ENCODE assay signal across 25 cellular contexts in genomic region chr1:206477110-206477509, GRCh38. TPM values are rescaled to one million over a fixed set of nuclear protein-coding genes. Genes with fewer than 3 reads are reported as not detected.
DNase-seq lines count a peak whose midpoint lies in the region; ATAC-seq and TF ChIP-seq lines count a peak whose summit lies in the region.
"Had no signal": no experiment of that assay in that cellular context is flagged by ENCODE, and none has a peak within 500 bp of the region (broad histone marks: within the 10 kb centered on the region; RNA-seq: fewer than 3 reads in every experiment).

No MANE protein-coding gene starts in this region.

- H3K27ac ChIP-seq in neuronal stem cell (replicated peaks; ENCODE audit: low read length): no peak overlapping the region
- H3K27ac ChIP-seq: HL-60, KMS-11 had no signal

- H4K91ac ChIP-seq in neuronal stem cell (ENCODE audit: low read depth, low read length, poor library complexity): no peak overlapping the region

- peaks cover 37% of the 10 kb centered on the region for H3K4me1 Mint-ChIP-seq in activated naive CD4-positive, alpha-beta T cell treated with anti-CD3 and anti-CD28 coated beads, Interleukin-2, amount 10 ng/mL, durations not matched to agents 7 days and 5 days
- H3K4me1 Mint-ChIP-seq in activated naive CD4-positive, alpha-beta T cell treated with anti-CD3 and anti-CD28 coated beads for 36 hours (ENCODE audit: low read depth): peaks cover 54% of the 10 kb centered on the region
- H3K4me1 Mint-ChIP-seq in activated CD8-positive, alpha-beta T cell treated with anti-CD3 and anti-CD28 coated beads for 36 hours (ENCODE audit: low read depth): peaks cover 54% of the 10 kb centered on the region
- H3K4me1 Mint-ChIP-seq in activated naive CD8-positive, alpha-beta T cell treated with anti-CD3 and anti-CD28 coated beads, Interleukin-2, amount 50 U/mL, for 24 hours: peaks cover 54% of the 10 kb centered on the region
- H3K4me1 Mint-ChIP-seq in Calu3 (ENCODE audit: low read depth, unreplicated experiment): peaks cover 33% of the 10 kb centered on the region

- H2AK5ac ChIP-seq in neuronal stem cell (ENCODE audit: low read depth, low read length): no peak overlapping the region

- no peak overlapping the region for H3K14ac ChIP-seq in neuronal stem cell (ENCODE audit: low read length)

- no peak overlapping the region for H2BK5ac ChIP-seq in neuronal stem cell (ENCODE audit: low read length)

- H3K4ac ChIP-seq in neuronal stem cell (ENCODE audit: low read length): no peak overlapping the region

- no peak for ATAC-seq in activated CD8-positive, alpha-beta T cell treated with anti-CD3 and anti-CD28 coated beads for 36 hours
- ATAC-seq in activated naive CD8-positive, alpha-beta T cell treated with anti-CD3 and anti-CD28 coated beads, Interleukin-2, amount 50 U/mL, for 24 hours: no peak
- no peak for ATAC-seq in HG03571 (IDR thresholded peaks at IDR 0.05; ENCODE audit: unreplicated experiment)
- ATAC-seq: CD8-positive, alpha-beta T cell; HCT116 had no signal

- no peaks in the 10 kb centered on the region for H3K9me3 Mint-ChIP-seq in activated naive CD4-positive, alpha-beta T cell treated with anti-CD3 and anti-CD28 coated beads, Interleukin-2, amount 10 ng/mL, durations not matched to agents 7 days and 5 days
- no peaks in the 10 kb centered on the region for H3K9me3 Mint-ChIP-seq in activated naive CD4-positive, alpha-beta T cell treated with anti-CD3 and anti-CD28 coated beads for 36 hours
- H3K9me3 Mint-ChIP-seq in activated CD8-positive, alpha-beta T cell treated with anti-CD3 and anti-CD28 coated beads for 36 hours: no peaks in the 10 kb centered on the region
- H3K9me3 Mint-ChIP-seq in activated naive CD8-positive, alpha-beta T cell treated with anti-CD3 and anti-CD28 coated beads, Interleukin-2, amount 50 U/mL, for 24 hours: no peaks in the 10 kb centered on the region
- H3K9me3 Mint-ChIP-seq in Calu3 (ENCODE audit: low read depth, unreplicated experiment): no peaks in the 10 kb centered on the region
- H3K9me3 Mint-ChIP-seq: CD8-positive, alpha-beta T cell; IgD-negative memory B cell had no signal

- no peak overlapping the region for H3K4me3 ChIP-seq in neuronal stem cell (ENCODE audit: low read length in 2 of 2)
- H3K4me3 ChIP-seq: BLaER1 treated with 17β-estradiol and CSF1 and Interleukin-3, amounts not matched to agents 10 nM and 100 nM had no signal

- no CpG with 5 or more reads among the region's 5 CpGs for WGBS in neuronal stem cell (ENCODE audit: extremely low coverage in 2 of 2, insufficient read length in 2 of 2, insufficient replicate concordance in 1 of 2), 2 donors

- no peaks in the 10 kb centered on the region for H3K9me3 ChIP-seq in neuronal stem cell (replicated peaks in 1 of 2; ENCODE audit: control insufficient read depth in 2 of 2, insufficient read depth in 1 of 2, low read depth in 1 of 2, low read length in 2 of 2)
- H3K9me3 ChIP-seq: BLaER1 treated with 17β-estradiol and CSF1 and Interleukin-3, amounts not matched to agents 10 nM and 100 nM; Caco-2 had no signal

- H4K8ac ChIP-seq in neuronal stem cell (ENCODE audit: low read depth, low read length): no peak overlapping the region

- no peak overlapping the region for H3K4me3 Mint-ChIP-seq in activated naive CD4-positive, alpha-beta T cell treated with anti-CD3 and anti-CD28 coated beads, Interleukin-2, amount 10 ng/mL, durations not matched to agents 7 days and 5 days
- no peak overlapping the region for H3K4me3 Mint-ChIP-seq in activated naive CD4-positive, alpha-beta T cell treated with anti-CD3 and anti-CD28 coated beads for 36 hours
- no peak overlapping the region for H3K4me3 Mint-ChIP-seq in activated CD8-positive, alpha-beta T cell treated with anti-CD3 and anti-CD28 coated beads for 36 hours
- H3K4me3 Mint-ChIP-seq in activated naive CD8-positive, alpha-beta T cell treated with anti-CD3 and anti-CD28 coated beads, Interleukin-2, amount 50 U/mL, for 24 hours: no peak overlapping the region
- no peak overlapping the region for H3K4me3 Mint-ChIP-seq in Calu3 (ENCODE audit: low read depth, unreplicated experiment)
- H3K4me3 Mint-ChIP-seq: CD8-positive, alpha-beta T cell had no signal

- peak overlapping the region; percentile 12 for H3K27ac Mint-ChIP-seq in activated naive CD4-positive, alpha-beta T cell treated with anti-CD3 and anti-CD28 coated beads, Interleukin-2, amount 10 ng/mL, durations not matched to agents 7 days and 5 days
- H3K27ac Mint-ChIP-seq in activated naive CD4-positive, alpha-beta T cell treated with anti-CD3 and anti-CD28 coated beads for 36 hours: no peak overlapping the region
- peak overlapping the region; percentile 34 for H3K27ac Mint-ChIP-seq in activated CD8-positive, alpha-beta T cell treated with anti-CD3 and anti-CD28 coated beads for 36 hours
- peak overlapping the region; percentile 68 for H3K27ac Mint-ChIP-seq in activated naive CD8-positive, alpha-beta T cell treated with anti-CD3 and anti-CD28 coated beads, Interleukin-2, amount 50 U/mL, for 24 hours
- no peak overlapping the region for H3K27ac Mint-ChIP-seq in Calu3 (ENCODE audit: unreplicated experiment)
- H3K27ac Mint-ChIP-seq: CD8-positive, alpha-beta T cell had no signal

- no peaks in the 10 kb centered on the region for H3K79me1 ChIP-seq in neuronal stem cell (ENCODE audit: low read depth, low read length)

- no peak overlapping the region for H3K4me2 ChIP-seq in neuronal stem cell (ENCODE audit: insufficient read depth, low read length, poor library complexity, severe bottlenecking)
- H3K4me2 ChIP-seq: BLaER1 treated with 17β-estradiol and CSF1 and Interleukin-3, amounts not matched to agents 10 nM and 100 nM; KMS-11 had no signal

- DNase-seq in activated naive CD4-positive, alpha-beta T cell treated with anti-CD3 and anti-CD28 coated beads, Interleukin-2, amount 10 ng/mL, durations not matched to agents 7 days and 5 days: no peak
- DNase-seq in activated naive CD4-positive, alpha-beta T cell treated with anti-CD3 and anti-CD28 coated beads for 36 hours: no peak
- no peak for DNase-seq in activated CD8-positive, alpha-beta T cell treated with anti-CD3 and anti-CD28 coated beads for 36 hours
- no peak for DNase-seq in activated naive CD8-positive, alpha-beta T cell treated with anti-CD3 and anti-CD28 coated beads, Interleukin-2, amount 50 U/mL, for 24 hours
- DNase-seq in neuronal stem cell (ENCODE audit: low spot score) (no peak), Calu3 (no peak), GDM1 (lab: John Stamatoyannopoulos, UW) (no peak)
- DNase-seq: Caco-2; CD8-positive, alpha-beta T cell; DMS 273 treated with DMSO at 0.1 percent for 48 hours; DMS79; EL; GF-D8; NCI-H1048; NCI-H1694; NCI-H2029 treated with DMSO at 0.1 percent for 48 hours; NCI-H526 treated with DMSO at 0.1 percent for 48 hours; RPMI8226; SHP77 treated with DMSO at 0.1 percent for 48 hours had no signal

- no peak overlapping the region for H2BK15ac ChIP-seq in neuronal stem cell (ENCODE audit: low read length)

- H2BK12ac ChIP-seq in neuronal stem cell (ENCODE audit: low read length): no peak overlapping the region

- peaks cover 75% of the 10 kb centered on the region for H3K36me3 Mint-ChIP-seq in activated naive CD4-positive, alpha-beta T cell treated with anti-CD3 and anti-CD28 coated beads, Interleukin-2, amount 10 ng/mL, durations not matched to agents 7 days and 5 days
- H3K36me3 Mint-ChIP-seq in activated naive CD4-positive, alpha-beta T cell treated with anti-CD3 and anti-CD28 coated beads for 36 hours (ENCODE audit: low read depth): peaks cover 33% of the 10 kb centered on the region
- H3K36me3 Mint-ChIP-seq in activated CD8-positive, alpha-beta T cell treated with anti-CD3 and anti-CD28 coated beads for 36 hours (ENCODE audit: low read depth): peaks cover 45% of the 10 kb centered on the region
- peaks cover 36% of the 10 kb centered on the region for H3K36me3 Mint-ChIP-seq in activated naive CD8-positive, alpha-beta T cell treated with anti-CD3 and anti-CD28 coated beads, Interleukin-2, amount 50 U/mL, for 24 hours (ENCODE audit: low read depth)
- H3K36me3 Mint-ChIP-seq in Calu3 (ENCODE audit: insufficient read depth, unreplicated experiment): peaks cover 61% of the 10 kb centered on the region

- peak overlapping the region; percentile 19 for H3K18ac ChIP-seq in neuronal stem cell (ENCODE audit: low read length)

- peaks cover 8 to 10% of the 10 kb centered on the region in 2 donors for H3K4me1 ChIP-seq in neuronal stem cell (ENCODE audit: control insufficient read depth in 2 of 2, insufficient read depth in 1 of 2, low read depth in 1 of 2, low read length in 2 of 2)
- H3K4me1 ChIP-seq: Caco-2 had no signal

- no peak overlapping the region for H2AFZ ChIP-seq in neuronal stem cell (ENCODE audit: low read length)

- no peak overlapping the region for H3K23ac ChIP-seq in neuronal stem cell (ENCODE audit: low read depth, low read length, poor library complexity)

- CTCF ChIA-PET in activated naive CD4-positive, alpha-beta T cell treated with anti-CD3 and anti-CD28 coated beads, Interleukin-2, amount 10 ng/mL, durations not matched to agents 7 days and 5 days (lab: Charles Lee): interaction anchor here (0.6 to 5.1 kb wide), 6 partner anchors 11 to 187 kb away, joined by 3 to 58 read pairs (median 16); no protein-coding TSS in a partner anchor
- CTCF ChIA-PET in activated naive CD4-positive, alpha-beta T cell treated with anti-CD3 and anti-CD28 coated beads for 36 hours (lab: Charles Lee): interaction anchor here (0.6 to 5.5 kb wide), 11 partner anchors 7 to 187 kb away, joined by 3 to 57 read pairs (median 5); partner anchors contain the start of gene IKBKE
- CTCF ChIA-PET in activated CD8-positive, alpha-beta T cell treated with anti-CD3 and anti-CD28 coated beads for 36 hours (lab: Charles Lee): interaction anchor here (1.2 to 9.2 kb wide), 6 partner anchors 13 to 188 kb away, joined by 3 to 112 read pairs (median 43); no protein-coding TSS in a partner anchor
- CTCF ChIA-PET in Calu3 (lab: Charles Lee): no interaction called here

- H3K27me3 Mint-ChIP-seq in activated naive CD4-positive, alpha-beta T cell treated with anti-CD3 and anti-CD28 coated beads, Interleukin-2, amount 10 ng/mL, durations not matched to agents 7 days and 5 days: no peaks in the 10 kb centered on the region
- H3K27me3 Mint-ChIP-seq in activated naive CD4-positive, alpha-beta T cell treated with anti-CD3 and anti-CD28 coated beads for 36 hours (ENCODE audit: low read depth): no peaks in the 10 kb centered on the region
- no peaks in the 10 kb centered on the region for H3K27me3 Mint-ChIP-seq in activated CD8-positive, alpha-beta T cell treated with anti-CD3 and anti-CD28 coated beads for 36 hours
- H3K27me3 Mint-ChIP-seq in activated naive CD8-positive, alpha-beta T cell treated with anti-CD3 and anti-CD28 coated beads, Interleukin-2, amount 50 U/mL, for 24 hours: no peaks in the 10 kb centered on the region
- H3K27me3 Mint-ChIP-seq in Calu3 (ENCODE audit: unreplicated experiment): no peaks in the 10 kb centered on the region
- H3K27me3 Mint-ChIP-seq: IgD-negative memory B cell had no signal

- intact Hi-C loops in activated naive CD4-positive, alpha-beta T cell treated with anti-CD3 and anti-CD28 coated beads for 36 hours (cut with micrococcal nuclease): no loop called here
- intact Hi-C loops in activated CD8-positive, alpha-beta T cell treated with anti-CD3 and anti-CD28 coated beads for 36 hours (cut with micrococcal nuclease): no loop called here
- intact Hi-C loops in Calu3 (cut with micrococcal nuclease; ENCODE audit: unreplicated experiment): loop anchor here (5.0 kb wide), 2 partner anchors 105 to 185 kb away; no protein-coding TSS in a partner anchor

- TF ChIP-seq CTCF in activated CD8-positive, alpha-beta T cell treated with anti-CD3 and anti-CD28 coated beads for 36 hours (IDR thresholded peaks at IDR 0.05): no peak
- TF ChIP-seq CTCF in Calu3 (IDR thresholded peaks at IDR 0.05; ENCODE audit: unreplicated experiment): no peak

- POLR2A ChIA-PET in activated CD8-positive, alpha-beta T cell treated with anti-CD3 and anti-CD28 coated beads for 36 hours (lab: Charles Lee): interaction anchor here (0.6 kb wide), 1 partner anchor 30 kb away, joined by 3 read pairs; the partner anchor contains the start of gene RASSF5

- H3K36me3 ChIP-seq in neuronal stem cell (replicated peaks in 1 of 2; ENCODE audit: control insufficient read depth in 2 of 2, insufficient read depth in 2 of 2, low read length in 2 of 2): no peaks in the 10 kb centered on the region

- BruUV-seq in Calu3 (replicated peaks; lab: Mats Ljungman, UMichigan): no TSS peak

- no peak overlapping the region for H2BK120ac ChIP-seq in neuronal stem cell (ENCODE audit: low read depth, low read length)

- H3K27me3 ChIP-seq in neuronal stem cell (ENCODE audit: control insufficient read depth in 3 of 3, insufficient read depth in 3 of 3, low read depth in 1 of 3, low read length in 3 of 3): no peaks in the 10 kb centered on the region
- H3K27me3 ChIP-seq: BLaER1 treated with 17β-estradiol and CSF1 and Interleukin-3, amounts not matched to agents 10 nM and 100 nM had no signal

- no peak overlapping the region for H3K9ac ChIP-seq in neuronal stem cell (ENCODE audit: low read depth, low read length, poor library complexity)
- H3K9ac ChIP-seq: BLaER1 treated with 17β-estradiol and CSF1 and Interleukin-3, amounts not matched to agents 10 nM and 100 nM; KMS-11 had no signal

RNA-seq across cellular contexts. Expression of gene IKBKE, which starts 6.8 kb away (rescaled TPM):
- 1 to 10 TPM; 7.0 to 8.6 TPM for total RNA-seq in activated naive CD4-positive, alpha-beta T cell treated with anti-CD3 and anti-CD28 coated beads for 36 hours
- total RNA-seq in activated CD8-positive, alpha-beta T cell treated with anti-CD3 and anti-CD28 coated beads for 36 hours: 10 to 100 TPM; 14.3 to 14.9 TPM
- 0.49 TPM for polyA plus RNA-seq in neuronal stem cell (2013, experiment 1 of 2)
- 0.47 TPM for polyA plus RNA-seq in neuronal stem cell (2013, experiment 2 of 2)
- 35.5 and 47.5 TPM in 2 replicates for total RNA-seq in Calu3 (2022)

RNA-seq across cellular contexts. Expression of gene RASSF5, which starts 30.2 kb away (rescaled TPM):
- total RNA-seq in activated naive CD4-positive, alpha-beta T cell treated with anti-CD3 and anti-CD28 coated beads for 36 hours: 100 to 1,000 TPM; 257 to 258 TPM
- total RNA-seq in activated CD8-positive, alpha-beta T cell treated with anti-CD3 and anti-CD28 coated beads for 36 hours: 100 to 1,000 TPM; 215 to 218 TPM
- polyA plus RNA-seq in neuronal stem cell (2013, experiment 1 of 2): 0.50 TPM
- polyA plus RNA-seq in neuronal stem cell (2013, experiment 2 of 2): 0.51 TPM
- total RNA-seq in Calu3 (2022): 6.1 and 6.5 TPM in 2 replicates

Comparison
In these comparisons a context has a peak if more than half of its experiments do, and no peak if none do; other contexts are left out.
1. H3K27ac Mint-ChIP-seq: peak in activated naive CD4-positive, alpha-beta T cell treated with anti-CD3 and anti-CD28 coated beads, Interleukin-2, amount 10 ng/mL, durations not matched to agents 7 days and 5 days (single experiment), activated CD8-positive, alpha-beta T cell treated with anti-CD3 and anti-CD28 coated beads for 36 hours (single experiment) and activated naive CD8-positive, alpha-beta T cell treated with anti-CD3 and anti-CD28 coated beads, Interleukin-2, amount 50 U/mL, for 24 hours (single experiment); none in activated naive CD4-positive, alpha-beta T cell treated with anti-CD3 and anti-CD28 coated beads for 36 hours (single experiment) and Calu3 (single experiment).
2. RNA of gene RASSF5, which starts 30.2 kb away (total RNA-seq): 257 to 258 TPM in activated naive CD4-positive, alpha-beta T cell treated with anti-CD3 and anti-CD28 coated beads for 36 hours and 215 to 218 TPM in activated CD8-positive, alpha-beta T cell treated with anti-CD3 and anti-CD28 coated beads for 36 hours; 6.1 to 6.5 TPM in Calu3; every median in the first group is over 10 times any median in the second.